In the genomic region with DNA sequence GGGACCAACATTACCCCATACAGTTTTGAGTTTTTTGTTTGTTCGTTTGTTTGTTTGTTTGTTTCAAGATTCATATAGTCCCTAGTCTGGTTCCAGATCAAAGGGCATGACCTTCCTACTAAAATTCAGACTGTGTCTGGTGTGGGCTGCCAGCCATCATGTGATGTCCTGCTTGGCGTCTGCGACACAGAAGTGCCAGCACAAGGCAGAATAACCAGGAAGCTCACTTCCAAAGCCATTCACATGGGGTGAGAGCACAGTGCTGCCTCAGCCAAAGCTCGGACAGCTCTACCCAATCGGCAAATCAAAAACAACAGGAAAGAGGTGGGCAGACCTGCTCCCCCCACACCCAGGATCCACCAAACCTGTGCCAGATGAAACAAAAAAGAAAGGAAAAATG, we compare ENCODE assay signal across 15 cellular contexts.
"Had no signal": no experiment of that assay in that cellular context is flagged by ENCODE, and none has a peak within 500 bp of the region (broad histone marks: within the 10 kb centered on the region; RNA-seq: fewer than 3 reads in every experiment).

No MANE protein-coding gene starts in this region.

- DNase-seq: activated CD4-positive, alpha-beta T cell treated with anti-CD3 and anti-CD28 coated beads, Interleukin-2, amount 50 U/mL, for 4 hours; activated naive CD8-positive, alpha-beta T cell treated with anti-CD3 and anti-CD28 coated beads, Interleukin-2, amount 10 ng/mL, durations not matched to agents 7 days and 5 days; activated T-cell treated with anti-CD3 and anti-CD28 coated beads, Interleukin-2, amount 50 U/mL, for 4 hours; effector memory CD4-positive, alpha-beta T cell; hippocampal formation; natural killer cell; SHP77; stimulated activated CD4-positive, alpha-beta T cell treated with anti-CD3 and anti-CD28 coated beads, Interleukin-15, amount 100 ng/mL, for 24 hours; stimulated activated CD4-positive, alpha-beta T cell treated with anti-CD3 and anti-CD28 coated beads, Interleukin-4, amount 100 ng/mL, for 24 hours; stimulated activated naive CD8-positive, alpha-beta T cell treated with anti-CD3 and anti-CD28 coated beads, Interleukin-15, amount 100 ng/mL, for 72 hours; T-helper 2 cell had no signal

- H3K27ac ChIP-seq: ascending aorta, epithelial cell of prostate, prostate gland, thoracic aorta had no signal

- H3K4me3 ChIP-seq: ascending aorta, prostate gland, thoracic aorta had no signal

- H3K36me3 ChIP-seq: ascending aorta, prostate gland, thoracic aorta had no signal

- H3K27me3 ChIP-seq: ascending aorta had no signal

- H3K4me1 ChIP-seq: prostate gland had no signal

- H3K9me3 ChIP-seq: ascending aorta, prostate gland, thoracic aorta had no signal
